Comparison of ENCODE assay signal across 23 cellular contexts in genomic region chr15:70490838-70491155, GRCh38.
DNase-seq lines count a peak whose midpoint lies in the region; ATAC-seq and TF ChIP-seq lines count a peak whose summit lies in the region.
"Had no signal": no experiment of that assay in that cellular context is flagged by ENCODE, and none has a peak within 500 bp of the region (broad histone marks: within the 10 kb centered on the region; RNA-seq: fewer than 3 reads in every experiment).

No MANE protein-coding gene starts in this region.

- intact Hi-C loops in activated CD4-positive, alpha-beta memory T cell treated with anti-CD3 and anti-CD28 coated beads for 36 hours (cut with micrococcal nuclease) = loop anchor here (5.0 kb wide), 3 partner anchors 233 to 913 kb away; no protein-coding TSS in a partner anchor

- H3K4me1 ChIP-seq in DOHH2 (ENCODE audit: control insufficient read depth, low read length) (peaks cover 29% of the 10 kb centered on the region), neutrophil (ENCODE audit: control insufficient read depth in 1 of 2, insufficient read depth in 1 of 2, low read depth in 1 of 2, low read length in 1 of 2) (peaks cover 82 to 96% of the 10 kb centered on the region in 2 experiments)

- POLR2A ChIA-PET in activated CD4-positive, alpha-beta memory T cell treated with anti-CD3 and anti-CD28 coated beads for 36 hours (lab: Charles Lee) = interaction anchor here (0.6 to 3.6 kb wide), 5 partner anchors 11 to 1022 kb away, joined by 3 to 33 read pairs (median 3); partner anchors contain the start of gene TLE3
- POLR2A ChIA-PET in activated CD4-positive, alpha-beta memory T cell treated with anti-CD3 and anti-CD28 coated beads, Interleukin-2, amount 10 ng/mL, durations not matched to agents 7 days and 5 days (lab: Charles Lee) = interaction anchor here (1.3 to 5.5 kb wide), 5 partner anchors 11 to 1028 kb away, joined by 5 to 35 read pairs (median 6); partner anchors contain the start of gene TLE3

- no peak for DNase-seq in activated CD4-positive, alpha-beta memory T cell treated with anti-CD3 and anti-CD28 coated beads for 36 hours
- DNase-seq in activated CD4-positive, alpha-beta memory T cell treated with anti-CD3 and anti-CD28 coated beads, Interleukin-2, amount 10 ng/mL, durations not matched to agents 7 days and 5 days = no peak
- DNase-seq in central memory CD8-positive, alpha-beta T cell (ENCODE audit: low spot score in 2 of 2) = no peak
- DNase-seq in NCI-H526 (lab: John Stamatoyannopoulos, UW) (no peak), DMS153 (lab: John Stamatoyannopoulos, UW) (no peak)
- DNase-seq: activated CD4-positive, alpha-beta T cell treated with anti-CD3 and anti-CD28 coated beads for 1 hour; BE2C; body of pancreas; Calu3; effector CD4-positive, alpha-beta T cell; HCEC 1CT; lower lobe of right lung; NCI-H1417 treated with DMSO at 0.1 percent for 48 hours; NCI-H510A treated with DMSO at 0.1 percent for 48 hours; nucleus accumbens; SIG-M5; upper lobe of right lung had no signal

- H3K4me1 Mint-ChIP-seq in activated CD4-positive, alpha-beta memory T cell treated with anti-CD3 and anti-CD28 coated beads for 36 hours (ENCODE audit: low read depth) = peaks cover 81% of the 10 kb centered on the region
- H3K4me1 Mint-ChIP-seq in activated CD4-positive, alpha-beta memory T cell treated with anti-CD3 and anti-CD28 coated beads, Interleukin-2, amount 10 ng/mL, durations not matched to agents 7 days and 5 days = peaks cover 79% of the 10 kb centered on the region
- peaks cover 96% of the 10 kb centered on the region for H3K4me1 Mint-ChIP-seq in central memory CD8-positive, alpha-beta T cell

- 0 out of 2 replicates have a peak, but pooled peaks cover 7% of the 10 kb centered on the region for H4K20me1 ChIP-seq in DOHH2 (ENCODE audit: control insufficient read depth, insufficient read depth, low read depth, low read length)

- peaks cover 2% of the 10 kb centered on the region for H3K36me3 Mint-ChIP-seq in activated CD4-positive, alpha-beta memory T cell treated with anti-CD3 and anti-CD28 coated beads for 36 hours
- peaks cover 8% of the 10 kb centered on the region for H3K36me3 Mint-ChIP-seq in activated CD4-positive, alpha-beta memory T cell treated with anti-CD3 and anti-CD28 coated beads, Interleukin-2, amount 10 ng/mL, durations not matched to agents 7 days and 5 days (ENCODE audit: low read depth)
- peaks cover 20% of the 10 kb centered on the region for H3K36me3 Mint-ChIP-seq in central memory CD8-positive, alpha-beta T cell (ENCODE audit: insufficient read depth)
- H3K36me3 Mint-ChIP-seq: IgD-negative memory B cell had no signal

- peak overlapping the region; percentile 63 for H3K4me2 ChIP-seq in DOHH2 (ENCODE audit: low read length)
- H3K4me2 ChIP-seq: A549 had no signal

- H3K9me2 ChIP-seq in DOHH2 (replicated peaks; ENCODE audit: control insufficient read depth, low read length) = no peaks in the 10 kb centered on the region

- H3K4me3 ChIP-seq in DOHH2 (ENCODE audit: low read length) (no peak overlapping the region), neutrophil (ENCODE audit: low read depth in 1 of 2, low read length in 1 of 2) (no peak overlapping the region)
- H3K4me3 ChIP-seq: A549, body of pancreas, lower lobe of right lung, upper lobe of right lung had no signal

- H3K36me3 ChIP-seq in DOHH2 (ENCODE audit: control insufficient read depth, low read length) (no peaks in the 10 kb centered on the region), neutrophil (no peaks in the 10 kb centered on the region)
- H3K36me3 ChIP-seq: BE2C, lower lobe of right lung, upper lobe of right lung had no signal

- CTCF ChIA-PET in activated CD4-positive, alpha-beta memory T cell treated with anti-CD3 and anti-CD28 coated beads for 36 hours (lab: Charles Lee) = interaction anchor here (2.2 to 9.0 kb wide), 5 partner anchors 14 to 914 kb away, joined by 7 to 81 read pairs (median 14); no protein-coding TSS in a partner anchor
- CTCF ChIA-PET in activated CD4-positive, alpha-beta memory T cell treated with anti-CD3 and anti-CD28 coated beads, Interleukin-2, amount 10 ng/mL, durations not matched to agents 7 days and 5 days (lab: Charles Lee) = interaction anchor here (0.6 to 3.0 kb wide), 3 partner anchors 10 to 191 kb away, joined by 3 to 16 read pairs (median 3); no protein-coding TSS in a partner anchor

- H3K27ac Mint-ChIP-seq in activated CD4-positive, alpha-beta memory T cell treated with anti-CD3 and anti-CD28 coated beads for 36 hours = peak overlapping the region; percentile 59
- no peak overlapping the region for H3K27ac Mint-ChIP-seq in activated CD4-positive, alpha-beta memory T cell treated with anti-CD3 and anti-CD28 coated beads, Interleukin-2, amount 10 ng/mL, durations not matched to agents 7 days and 5 days
- H3K27ac Mint-ChIP-seq in central memory CD8-positive, alpha-beta T cell (ENCODE audit: low read depth) = peak overlapping the region; percentile 83

- no peaks in the 10 kb centered on the region for H3K9me3 Mint-ChIP-seq in activated CD4-positive, alpha-beta memory T cell treated with anti-CD3 and anti-CD28 coated beads for 36 hours
- H3K9me3 Mint-ChIP-seq in activated CD4-positive, alpha-beta memory T cell treated with anti-CD3 and anti-CD28 coated beads, Interleukin-2, amount 10 ng/mL, durations not matched to agents 7 days and 5 days = no peaks in the 10 kb centered on the region
- no peaks in the 10 kb centered on the region for H3K9me3 Mint-ChIP-seq in central memory CD8-positive, alpha-beta T cell
- H3K9me3 Mint-ChIP-seq: activated T-helper 2 cell treated with anti-CD3 and anti-CD28 coated beads, Interferon-gamma antibody, Interleukin-2, Interleukin-4, amounts not matched to agents 10 μg/mL and 5 μg/mL and 100 μg/mL, durations not matched to agents 14 hours and 24 hours and 36 hours; IgD-negative memory B cell had no signal

- TF ChIP-seq CTCF in DOHH2 (IDR thresholded peaks at IDR 0.05; ENCODE audit: low read depth, low read length, poor library complexity, severe bottlenecking) (no peak), neutrophil (IDR thresholded peaks at IDR 0.05) (no peak)

- H3K4me3 Mint-ChIP-seq in activated CD4-positive, alpha-beta memory T cell treated with anti-CD3 and anti-CD28 coated beads for 36 hours = no peak overlapping the region
- H3K4me3 Mint-ChIP-seq in activated CD4-positive, alpha-beta memory T cell treated with anti-CD3 and anti-CD28 coated beads, Interleukin-2, amount 10 ng/mL, durations not matched to agents 7 days and 5 days = no peak overlapping the region
- H3K4me3 Mint-ChIP-seq in central memory CD8-positive, alpha-beta T cell = peak overlapping the region; percentile 82

- peaks cover 24% of the 10 kb centered on the region for H3K27me3 Mint-ChIP-seq in activated CD4-positive, alpha-beta memory T cell treated with anti-CD3 and anti-CD28 coated beads for 36 hours
- H3K27me3 Mint-ChIP-seq in activated CD4-positive, alpha-beta memory T cell treated with anti-CD3 and anti-CD28 coated beads, Interleukin-2, amount 10 ng/mL, durations not matched to agents 7 days and 5 days = peaks cover 76% of the 10 kb centered on the region
- H3K27me3 Mint-ChIP-seq in central memory CD8-positive, alpha-beta T cell = no peaks in the 10 kb centered on the region

- no peak for ATAC-seq in central memory CD8-positive, alpha-beta T cell (replicated peaks; ENCODE audit: extremely low read depth, poor library complexity, severe bottlenecking)
- ATAC-seq in GM21447 (IDR thresholded peaks at IDR 0.05; ENCODE audit: unreplicated experiment) = no peak
- ATAC-seq: A549, body of pancreas, lower lobe of right lung, upper lobe of right lung had no signal

- no peaks in the 10 kb centered on the region for H3F3A ChIP-seq in DOHH2 (ENCODE audit: control insufficient read depth, insufficient read depth)

- H3K9me3 ChIP-seq in DOHH2 (ENCODE audit: control insufficient read depth, insufficient read depth, low read length) (no peaks in the 10 kb centered on the region), neutrophil (no peaks in the 10 kb centered on the region)
- H3K9me3 ChIP-seq: A549, BE2C, body of pancreas, lower lobe of right lung, upper lobe of right lung had no signal

- no peaks in the 10 kb centered on the region for H3K79me2 ChIP-seq in DOHH2 (ENCODE audit: control insufficient read depth, low read length)

- H3K27ac ChIP-seq in DOHH2 (ENCODE audit: low read depth, low read length) (no peak overlapping the region), neutrophil (peak overlapping the region; percentile 96)
- H3K27ac ChIP-seq: body of pancreas, lower lobe of right lung, upper lobe of right lung had no signal

- peaks cover 48% of the 10 kb centered on the region for H3K27me3 ChIP-seq in DOHH2 (ENCODE audit: control insufficient read depth, low read length)
- H3K27me3 ChIP-seq in neutrophil = no peaks in the 10 kb centered on the region
- H3K27me3 ChIP-seq: BE2C, body of pancreas, upper lobe of right lung had no signal
